In genomic region chr13:27258637-27259377, GRCh38 we compare ENCODE assay signal across 12 cellular contexts. TPM values are rescaled to one million over a fixed set of nuclear protein-coding genes. Genes with fewer than 3 reads are reported as not detected.
DNase-seq lines count a peak whose midpoint lies in the region; ATAC-seq and TF ChIP-seq lines count a peak whose summit lies in the region.
"Had no signal": no experiment of that assay in that cellular context is flagged by ENCODE, and none has a peak within 500 bp of the region (broad histone marks: within the 10 kb centered on the region; RNA-seq: fewer than 3 reads in every experiment).

No MANE protein-coding gene starts in this region.

- H2BK20ac ChIP-seq in IMR-90 (ENCODE audit: low read depth, low read length) = no peak overlapping the region

- H3K9me3 ChIP-seq in IMR-90 (ENCODE audit: control insufficient read depth, insufficient read depth, low read length) (no peaks in the 10 kb centered on the region), right atrium auricular region (no peaks in the 10 kb centered on the region), left ventricle myocardium inferior (replicated peaks) (no peaks in the 10 kb centered on the region)

- no peak overlapping the region for H3K18ac ChIP-seq in IMR-90 (ENCODE audit: low read depth, low read length)

- no peak for DNase-seq in activated CD8-positive, alpha-beta T cell treated with anti-CD3 and anti-CD28 coated beads for 36 hours
- DNase-seq in activated CD8-positive, alpha-beta T cell treated with anti-CD3 and anti-CD28 coated beads, Interleukin-2, amount 10 ng/mL, durations not matched to agents 7 days and 5 days = no peak
- DNase-seq in IMR-90 (no peak), neural crest cell (ENCODE audit: low read depth, low spot score) (no peak), right atrium auricular region (ENCODE audit: low spot score) (no peak), DMS79 treated with DMSO at 0.1 percent for 48 hours (lab: John Stamatoyannopoulos, UW) (no peak), left ventricle myocardium inferior (no peak)
- DNase-seq in activated naive CD8-positive, alpha-beta T cell treated with anti-CD3 and anti-CD28 coated beads for 36 hours = no peak
- DNase-seq: activated gamma-delta T cell treated with Interleukin-2 at 50 U/mL for 16 hours, NCI-H2227 treated with DMSO at 0.1 percent for 48 hours, WERI-Rb-1 had no signal

- H3K4me3 Mint-ChIP-seq in activated CD8-positive, alpha-beta T cell treated with anti-CD3 and anti-CD28 coated beads for 36 hours = no peak overlapping the region
- H3K4me3 Mint-ChIP-seq in activated CD8-positive, alpha-beta T cell treated with anti-CD3 and anti-CD28 coated beads, Interleukin-2, amount 10 ng/mL, durations not matched to agents 7 days and 5 days = no peak overlapping the region
- no peak overlapping the region for H3K4me3 Mint-ChIP-seq in activated naive CD8-positive, alpha-beta T cell treated with anti-CD3 and anti-CD28 coated beads for 36 hours
- H3K4me3 Mint-ChIP-seq in neural crest cell = peak overlapping the region; percentile 22

- H2BK5ac ChIP-seq in IMR-90 (ENCODE audit: low read depth, low read length, poor library complexity, severe bottlenecking) = no peak overlapping the region

- H4K5ac ChIP-seq in IMR-90 (ENCODE audit: low read depth, low read length) = no peak overlapping the region

- H3K27me3 Mint-ChIP-seq in activated CD8-positive, alpha-beta T cell treated with anti-CD3 and anti-CD28 coated beads for 36 hours = no peaks in the 10 kb centered on the region
- no peaks in the 10 kb centered on the region for H3K27me3 Mint-ChIP-seq in activated CD8-positive, alpha-beta T cell treated with anti-CD3 and anti-CD28 coated beads, Interleukin-2, amount 10 ng/mL, durations not matched to agents 7 days and 5 days (ENCODE audit: low read depth)
- no peaks in the 10 kb centered on the region for H3K27me3 Mint-ChIP-seq in activated naive CD8-positive, alpha-beta T cell treated with anti-CD3 and anti-CD28 coated beads for 36 hours
- no peaks in the 10 kb centered on the region for H3K27me3 Mint-ChIP-seq in neural crest cell (ENCODE audit: low read depth)

- no peak overlapping the region for H3K27ac ChIP-seq in IMR-90 (ENCODE audit: insufficient read depth, low read length)
- no peak overlapping the region for H3K27ac ChIP-seq in right atrium auricular region
- no peak overlapping the region for H3K27ac ChIP-seq in left ventricle myocardium inferior (replicated peaks)
- H3K27ac ChIP-seq: RWPE1, WERI-Rb-1 had no signal

- BruUV-seq in IMR-90 (replicated peaks; lab: Mats Ljungman, UMichigan) = no TSS peak

- no peak overlapping the region for H2AFZ ChIP-seq in IMR-90 (replicated peaks; ENCODE audit: low read length, poor library complexity)

- no peak overlapping the region for H3K23ac ChIP-seq in IMR-90 (ENCODE audit: low read depth, low read length)

- H3K56ac ChIP-seq in IMR-90 (ENCODE audit: extremely low read depth, insufficient read depth, low read length) = no peak overlapping the region

- no peak overlapping the region for H4K91ac ChIP-seq in IMR-90 (ENCODE audit: insufficient read depth, low read depth, low read length)

- no peak overlapping the region for H2AK9ac ChIP-seq in IMR-90 (replicated peaks; ENCODE audit: low read depth, low read length, poor library complexity)

- H3K4ac ChIP-seq in IMR-90 (ENCODE audit: low read depth, low read length) = no peak overlapping the region

- intact Hi-C loops in activated CD8-positive, alpha-beta T cell treated with anti-CD3 and anti-CD28 coated beads for 36 hours (cut with micrococcal nuclease) = loop anchor here (10.0 kb wide), 1 partner anchor 166 kb away; the partner anchor contains the start of gene GTF3A
- intact Hi-C loops in IMR-90 (cut with micrococcal nuclease) (no loop called here), left ventricle myocardium inferior (cut with micrococcal nuclease) (loop anchor here (10.0 kb wide), 1 partner anchor 186 kb away; no protein-coding TSS in a partner anchor)

- H3K27ac Mint-ChIP-seq in activated CD8-positive, alpha-beta T cell treated with anti-CD3 and anti-CD28 coated beads for 36 hours = peak overlapping the region; percentile 81
- H3K27ac Mint-ChIP-seq in activated CD8-positive, alpha-beta T cell treated with anti-CD3 and anti-CD28 coated beads, Interleukin-2, amount 10 ng/mL, durations not matched to agents 7 days and 5 days = no peak overlapping the region
- H3K27ac Mint-ChIP-seq in activated naive CD8-positive, alpha-beta T cell treated with anti-CD3 and anti-CD28 coated beads for 36 hours = peak overlapping the region; percentile 75
- no peak overlapping the region for H3K27ac Mint-ChIP-seq in neural crest cell (ENCODE audit: unreplicated experiment)

- no peak for TF ChIP-seq CTCF in activated CD8-positive, alpha-beta T cell treated with anti-CD3 and anti-CD28 coated beads for 36 hours (IDR thresholded peaks at IDR 0.05)
- no peak for TF ChIP-seq CTCF in IMR-90 (conservative IDR thresholded peaks at IDR 0.05; ENCODE audit: low read depth, low read length)
- no peak for TF ChIP-seq CTCF in neural crest cell (conservative IDR thresholded peaks at IDR 0.05)
- no peak for TF ChIP-seq CTCF in right atrium auricular region (IDR thresholded peaks at IDR 0.05)
- TF ChIP-seq CTCF in left ventricle myocardium inferior (IDR thresholded peaks at IDR 0.05; ENCODE audit: borderline replicate concordance) = no peak

- no peak for TF ChIP-seq RAD21 in IMR-90 (IDR thresholded peaks at IDR 0.05; ENCODE audit: low read length)

- no peaks in the 10 kb centered on the region for H3K27me3 ChIP-seq in IMR-90 (ENCODE audit: control insufficient read depth, insufficient read depth, low read length)
- no peaks in the 10 kb centered on the region for H3K27me3 ChIP-seq in right atrium auricular region
- no peaks in the 10 kb centered on the region for H3K27me3 ChIP-seq in left ventricle myocardium inferior (ENCODE audit: low read depth)

- POLR2A ChIA-PET in activated CD8-positive, alpha-beta T cell treated with anti-CD3 and anti-CD28 coated beads for 36 hours (lab: Charles Lee) = interaction anchor here (0.8 to 8.3 kb wide), 8 partner anchors 8 to 315 kb away, joined by 3 to 93 read pairs (median 4); partner anchors contain the start of gene RASL11A
- POLR2A ChIA-PET in activated CD8-positive, alpha-beta T cell treated with anti-CD3 and anti-CD28 coated beads, Interleukin-2, amount 10 ng/mL, durations not matched to agents 7 days and 5 days (lab: Charles Lee) = no interaction called here
- POLR2A ChIA-PET in IMR-90 (lab: Charles Lee; ENCODE audit: unreplicated experiment) = no interaction called here

- no peak overlapping the region for H2BK15ac ChIP-seq in IMR-90 (ENCODE audit: low read depth, low read length)

- no peak overlapping the region for H3K14ac ChIP-seq in IMR-90 (replicated peaks; ENCODE audit: low read depth, low read length)

- in situ Hi-C loops in IMR-90 (cut with MboI; ENCODE audit: low sequenced_read_pairs) = no loop called here

- no peak overlapping the region for H4K8ac ChIP-seq in IMR-90 (ENCODE audit: low read depth in 2 of 2, low read length in 2 of 2)

- no peak for ATAC-seq in activated CD8-positive, alpha-beta T cell treated with anti-CD3 and anti-CD28 coated beads for 36 hours
- ATAC-seq in activated CD8-positive, alpha-beta T cell treated with anti-CD3 and anti-CD28 coated beads, Interleukin-2, amount 10 ng/mL, durations not matched to agents 7 days and 5 days = no peak
- no peak for ATAC-seq in IMR-90 (ENCODE audit: low read depth)

- peaks cover 38% of the 10 kb centered on the region for H3K36me3 ChIP-seq in IMR-90 (ENCODE audit: control insufficient read depth, insufficient read depth, low read length)
- peaks cover 54% of the 10 kb centered on the region for H3K36me3 ChIP-seq in right atrium auricular region
- H3K36me3 ChIP-seq in left ventricle myocardium inferior = peaks cover 69% of the 10 kb centered on the region

- H2BK120ac ChIP-seq in IMR-90 (ENCODE audit: low read depth, low read length) = no peak overlapping the region

- H3K4me1 ChIP-seq in IMR-90 (ENCODE audit: control insufficient read depth, insufficient read depth, low read length) = no peaks in the 10 kb centered on the region
- H3K4me1 ChIP-seq in right atrium auricular region = peaks cover 0 to 22% of the 10 kb centered on the region in 2 donors
- H3K4me1 ChIP-seq in left ventricle myocardium inferior = peaks cover 34% of the 10 kb centered on the region

- no peak overlapping the region for H3K4me3 ChIP-seq in IMR-90 (ENCODE audit: insufficient read depth, low read depth, low read length)
- H3K4me3 ChIP-seq in right atrium auricular region = no peak overlapping the region
- H3K4me3 ChIP-seq in left ventricle myocardium inferior = no peak overlapping the region

- H3K9me1 ChIP-seq in IMR-90 (ENCODE audit: insufficient read depth, low read length) = peaks cover 14% of the 10 kb centered on the region; the same call in 1 of the 2 replicates

- H2AK5ac ChIP-seq in IMR-90 (ENCODE audit: low read depth, low read length) = no peak overlapping the region

- H4K20me1 ChIP-seq in IMR-90 (ENCODE audit: insufficient read depth, low read length) = peaks cover 43% of the 10 kb centered on the region; the same call in 1 of the 2 replicates

- 100% methylated on average over 2 of the region's 5 CpGs; no CpG with 5 or more reads in 1 of the 2 experiments for WGBS in IMR-90 (ENCODE audit: extremely low coverage in 2 of 2, insufficient read length in 1 of 2), 2 experiments

- CTCF ChIA-PET in activated CD8-positive, alpha-beta T cell treated with anti-CD3 and anti-CD28 coated beads for 36 hours (lab: Charles Lee) = interaction anchor here (5.9 kb wide), 1 partner anchor 12 kb away, joined by 30 read pairs; the partner anchor contains the start of gene RASL11A
- CTCF ChIA-PET in activated CD8-positive, alpha-beta T cell treated with anti-CD3 and anti-CD28 coated beads, Interleukin-2, amount 10 ng/mL, durations not matched to agents 7 days and 5 days (lab: Charles Lee) = interaction anchor here (1.4 kb wide), 1 partner anchor 11 kb away, joined by 4 read pairs; the partner anchor contains the start of gene RASL11A
- CTCF ChIA-PET in IMR-90 (lab: Yijun Ruan, JAX) = no interaction called here

- H3K79me1 ChIP-seq in IMR-90 (ENCODE audit: low read depth in 1 of 2, low read length in 2 of 2) = peaks cover 15 to 58% of the 10 kb centered on the region in 2 experiments

- H3K4me1 Mint-ChIP-seq in activated CD8-positive, alpha-beta T cell treated with anti-CD3 and anti-CD28 coated beads for 36 hours (ENCODE audit: low read depth) = peaks cover 80% of the 10 kb centered on the region
- peaks cover 64% of the 10 kb centered on the region for H3K4me1 Mint-ChIP-seq in activated CD8-positive, alpha-beta T cell treated with anti-CD3 and anti-CD28 coated beads, Interleukin-2, amount 10 ng/mL, durations not matched to agents 7 days and 5 days (ENCODE audit: low read depth)
- peaks cover 76% of the 10 kb centered on the region for H3K4me1 Mint-ChIP-seq in activated naive CD8-positive, alpha-beta T cell treated with anti-CD3 and anti-CD28 coated beads for 36 hours
- peaks cover 13% of the 10 kb centered on the region for H3K4me1 Mint-ChIP-seq in neural crest cell

- H3K9me3 Mint-ChIP-seq in activated CD8-positive, alpha-beta T cell treated with anti-CD3 and anti-CD28 coated beads for 36 hours = no peaks in the 10 kb centered on the region
- no peaks in the 10 kb centered on the region for H3K9me3 Mint-ChIP-seq in activated CD8-positive, alpha-beta T cell treated with anti-CD3 and anti-CD28 coated beads, Interleukin-2, amount 10 ng/mL, durations not matched to agents 7 days and 5 days (ENCODE audit: insufficient read depth)
- no peaks in the 10 kb centered on the region for H3K9me3 Mint-ChIP-seq in activated naive CD8-positive, alpha-beta T cell treated with anti-CD3 and anti-CD28 coated beads for 36 hours
- H3K9me3 Mint-ChIP-seq in neural crest cell = no peaks in the 10 kb centered on the region

- H3K36me3 Mint-ChIP-seq in activated CD8-positive, alpha-beta T cell treated with anti-CD3 and anti-CD28 coated beads for 36 hours (ENCODE audit: low read depth) = peaks cover 73% of the 10 kb centered on the region
- H3K36me3 Mint-ChIP-seq in activated CD8-positive, alpha-beta T cell treated with anti-CD3 and anti-CD28 coated beads, Interleukin-2, amount 10 ng/mL, durations not matched to agents 7 days and 5 days (ENCODE audit: low read depth) = peaks cover 75% of the 10 kb centered on the region
- H3K36me3 Mint-ChIP-seq in activated naive CD8-positive, alpha-beta T cell treated with anti-CD3 and anti-CD28 coated beads for 36 hours = peaks cover 70% of the 10 kb centered on the region
- H3K36me3 Mint-ChIP-seq in neural crest cell (ENCODE audit: low read depth) = peaks cover 16% of the 10 kb centered on the region

- peak; percentile 16 for TF ChIP-seq POLR2A in IMR-90 (IDR thresholded peaks at IDR 0.05; ENCODE audit: low read depth, low read length)

- H3K4me2 ChIP-seq in IMR-90 (ENCODE audit: low read depth, low read length) = no peak overlapping the region

- no peak overlapping the region for H3K9ac ChIP-seq in IMR-90 (ENCODE audit: low read depth, low read length)

- dilution Hi-C loops in IMR-90 (cut with HindIII; ENCODE audit: low sequenced_read_pairs, unreplicated experiment) = no loop called here

RNA-seq across cellular contexts. Expression of gene RPL21, which starts 7.4 kb away (rescaled TPM):
- 1,000 to 10,000 TPM; 1,401 to 1,445 TPM for total RNA-seq in activated CD8-positive, alpha-beta T cell treated with anti-CD3 and anti-CD28 coated beads for 36 hours
- 100 to 1,000 TPM; 784 to 807 TPM for total RNA-seq in activated CD8-positive, alpha-beta T cell treated with anti-CD3 and anti-CD28 coated beads, Interleukin-2, amount 10 ng/mL, durations not matched to agents 7 days and 5 days
- total RNA-seq in IMR-90 (2012; rRNA removed) = 1,160 and 1,364 TPM in 2 replicates
- 912 and 966 TPM in 2 replicates for polyA plus RNA-seq in IMR-90 (2012; rRNA removed)
- polyA plus RNA-seq in IMR-90 (2012; cell fraction: cytosol; rRNA removed) = 476 and 972 TPM in 2 replicates
- polyA plus RNA-seq in IMR-90 (2012; cell fraction: nucleus; rRNA removed; ENCODE audit: low replicate concordance) = 66.0 and 616 TPM in 2 replicates
- total RNA-seq in activated naive CD8-positive, alpha-beta T cell treated with anti-CD3 and anti-CD28 coated beads for 36 hours = 1,000 to 10,000 TPM; 1,357 to 1,413 TPM
- 1,080 and 1,081 TPM in 2 replicates for total RNA-seq in neural crest cell
- 100 to 1,000 TPM; 424 to 949 TPM for total RNA-seq in right atrium auricular region
- 674 TPM for total RNA-seq in left ventricle myocardium inferior

RNA-seq across cellular contexts. Expression of gene RASL11A, which starts 11.8 kb away (rescaled TPM):
- 1 to 10 TPM; 2.7 to 3.1 TPM for total RNA-seq in activated CD8-positive, alpha-beta T cell treated with anti-CD3 and anti-CD28 coated beads for 36 hours
- total RNA-seq in activated CD8-positive, alpha-beta T cell treated with anti-CD3 and anti-CD28 coated beads, Interleukin-2, amount 10 ng/mL, durations not matched to agents 7 days and 5 days = under 1 TPM; 0.52 to 0.92 TPM
- total RNA-seq in IMR-90 (2012; rRNA removed) = 15.3 and 18.5 TPM in 2 replicates
- polyA plus RNA-seq in IMR-90 (2012; rRNA removed) = 9.8 and 10.4 TPM in 2 replicates
- 9.5 and 12.6 TPM in 2 replicates for polyA plus RNA-seq in IMR-90 (2012; cell fraction: cytosol; rRNA removed)
- 6.3 and 7.6 TPM in 2 replicates for polyA plus RNA-seq in IMR-90 (2012; cell fraction: nucleus; rRNA removed; ENCODE audit: low replicate concordance)
- 1 to 10 TPM; 2.0 to 3.0 TPM for total RNA-seq in activated naive CD8-positive, alpha-beta T cell treated with anti-CD3 and anti-CD28 coated beads for 36 hours
- 1.3 and 1.9 TPM in 2 replicates for total RNA-seq in neural crest cell
- 10 to 100 TPM in 1 of 2 donors, 1 to 10 TPM in 1; 9.3 to 16.3 TPM for total RNA-seq in right atrium auricular region
- total RNA-seq in left ventricle myocardium inferior = 5.3 TPM

Comparison
In these comparisons a context has a peak if more than half of its experiments do, and no peak if none do; other contexts are left out.
1. H3K27ac Mint-ChIP-seq: peak in activated CD8-positive, alpha-beta T cell treated with anti-CD3 and anti-CD28 coated beads for 36 hours (single experiment) and activated naive CD8-positive, alpha-beta T cell treated with anti-CD3 and anti-CD28 coated beads for 36 hours (single experiment); none in activated CD8-positive, alpha-beta T cell treated with anti-CD3 and anti-CD28 coated beads, Interleukin-2, amount 10 ng/mL, durations not matched to agents 7 days and 5 days (single experiment) and neural crest cell (single experiment).